31 cellular contexts compared by ENCODE assay signal in genomic region chr2:174694196-174694878, GRCh38.
"Had no signal": no experiment of that assay in that cellular context is flagged by ENCODE, and none has a peak within 500 bp of the region (broad histone marks: within the 10 kb centered on the region; RNA-seq: fewer than 3 reads in every experiment).

No MANE protein-coding gene starts in this region.

- H3K4me3 ChIP-seq: MG63, SJSA1 had no signal

- H3K4me3 Mint-ChIP-seq: activated CD4-positive, alpha-beta memory T cell treated with anti-CD3 and anti-CD28 coated beads for 36 hours; activated naive CD4-positive, alpha-beta T cell treated with anti-CD3 and anti-CD28 coated beads, Interleukin-2, amount 10 ng/mL, durations not matched to agents 7 days and 5 days; activated naive CD8-positive, alpha-beta T cell treated with anti-CD3 and anti-CD28 coated beads for 36 hours; T-helper 1 cell treated with Interleukin-12 subunit alpha and Interleukin-12 subunit beta and Interleukin-4 antibody, amounts not matched to agents 30 μg/mL and 1 μg/mL, for 36 hours; WTC11 had no signal

- DNase-seq: activated CD4-positive, alpha-beta memory T cell treated with anti-CD3 and anti-CD28 coated beads for 36 hours; activated CD4-positive, alpha-beta T cell treated with anti-CD3 and anti-CD28 coated beads for 48 hours; activated CD4-positive, CD25-positive, alpha-beta regulatory T cell treated with anti-CD3 and anti-CD28 coated beads, Interleukin-2, amount 50 U/mL, for 72 hours; activated gamma-delta T cell treated with Interleukin-2 at 50 U/mL for 16 hours; activated naive CD4-positive, alpha-beta T cell treated with anti-CD3 and anti-CD28 coated beads, Interleukin-2, amount 10 ng/mL, durations not matched to agents 7 days and 5 days; activated naive CD8-positive, alpha-beta T cell treated with anti-CD3 and anti-CD28 coated beads for 36 hours; activated T-cell treated with anti-CD3 and anti-CD28 coated beads for 4 hours; activated T-cell treated with anti-CD3 and anti-CD28 coated beads, Interleukin-2, amount 50 U/mL, for 48 hours; brain microvascular endothelial cell; MG63; MV-4-11; NCI-H1092 treated with DMSO at 0.1 percent for 48 hours; NCI-H1417 treated with DMSO at 0.1 percent for 48 hours; NCI-H1694; NCI-H2029; NCI-H345; NCI-H510A; NCI-H526 treated with DMSO at 0.1 percent for 48 hours; NCI-H82; NK-92 treated with Interleukin-12 subunit alpha and Interleukin-12 subunit beta, amount 100 ng/mL, for 24 hours; OCI-M1; Right ventricle myocardium superior had no signal

- H3K9me3 ChIP-seq: MG63, SJSA1 had no signal

- ATAC-seq: Panc1, SK-N-SH treated with all-trans-retinoic acid at 6 μM for 48 hours, WTC11 had no signal

- H3K4me1 Mint-ChIP-seq: activated naive CD4-positive, alpha-beta T cell treated with anti-CD3 and anti-CD28 coated beads, Interleukin-2, amount 10 ng/mL, durations not matched to agents 7 days and 5 days had no signal

- H3K27me3 ChIP-seq: brain microvascular endothelial cell, MG63 had no signal

- H3K27me3 Mint-ChIP-seq: activated CD4-positive, alpha-beta memory T cell treated with anti-CD3 and anti-CD28 coated beads for 36 hours; activated naive CD8-positive, alpha-beta T cell treated with anti-CD3 and anti-CD28 coated beads for 36 hours had no signal

- H3K36me3 ChIP-seq: brain microvascular endothelial cell, MG63 had no signal

- H3K4me1 ChIP-seq: SJSA1 had no signal

- H3K36me3 Mint-ChIP-seq: activated CD4-positive, alpha-beta memory T cell treated with anti-CD3 and anti-CD28 coated beads for 36 hours; activated naive CD4-positive, alpha-beta T cell treated with anti-CD3 and anti-CD28 coated beads, Interleukin-2, amount 10 ng/mL, durations not matched to agents 7 days and 5 days; activated naive CD8-positive, alpha-beta T cell treated with anti-CD3 and anti-CD28 coated beads for 36 hours; WTC11 had no signal

- H3K27ac ChIP-seq: brain microvascular endothelial cell, KMS-11, RWPE1, SJSA1 had no signal

- H3K4me2 ChIP-seq: KMS-11 had no signal

- H3K9ac ChIP-seq: KMS-11 had no signal

- H3K9me3 Mint-ChIP-seq: activated CD4-positive, alpha-beta memory T cell treated with anti-CD3 and anti-CD28 coated beads for 36 hours; activated naive CD4-positive, alpha-beta T cell treated with anti-CD3 and anti-CD28 coated beads, Interleukin-2, amount 10 ng/mL, durations not matched to agents 7 days and 5 days; activated naive CD8-positive, alpha-beta T cell treated with anti-CD3 and anti-CD28 coated beads for 36 hours; activated T-helper 2 cell treated with anti-CD3 and anti-CD28 coated beads, Interferon-gamma antibody, Interleukin-2, Interleukin-4, amounts not matched to agents 10 μg/mL and 5 μg/mL and 100 μg/mL, durations not matched to agents 14 hours and 24 hours and 36 hours; IgD-negative memory B cell; T-helper 1 cell treated with Interleukin-12 subunit alpha and Interleukin-12 subunit beta and Interleukin-4 antibody, amounts not matched to agents 30 μg/mL and 1 μg/mL, for 36 hours; WTC11 had no signal

- H3K27ac Mint-ChIP-seq: activated CD4-positive, alpha-beta memory T cell treated with anti-CD3 and anti-CD28 coated beads for 36 hours; activated naive CD4-positive, alpha-beta T cell treated with anti-CD3 and anti-CD28 coated beads, Interleukin-2, amount 10 ng/mL, durations not matched to agents 7 days and 5 days; activated naive CD8-positive, alpha-beta T cell treated with anti-CD3 and anti-CD28 coated beads for 36 hours; activated T-helper 2 cell treated with anti-CD3 and anti-CD28 coated beads, Interferon-gamma antibody, Interleukin-2, Interleukin-4, amounts not matched to agents 10 μg/mL and 5 μg/mL and 100 μg/mL, durations not matched to agents 14 hours and 24 hours and 36 hours; IgD-negative memory B cell; T-helper 1 cell treated with Interleukin-12 subunit alpha and Interleukin-12 subunit beta and Interleukin-4 antibody, amounts not matched to agents 30 μg/mL and 1 μg/mL, for 36 hours; WTC11 had no signal
